Comparison of ENCODE assay signal across 13 cellular contexts in the genomic region with DNA sequence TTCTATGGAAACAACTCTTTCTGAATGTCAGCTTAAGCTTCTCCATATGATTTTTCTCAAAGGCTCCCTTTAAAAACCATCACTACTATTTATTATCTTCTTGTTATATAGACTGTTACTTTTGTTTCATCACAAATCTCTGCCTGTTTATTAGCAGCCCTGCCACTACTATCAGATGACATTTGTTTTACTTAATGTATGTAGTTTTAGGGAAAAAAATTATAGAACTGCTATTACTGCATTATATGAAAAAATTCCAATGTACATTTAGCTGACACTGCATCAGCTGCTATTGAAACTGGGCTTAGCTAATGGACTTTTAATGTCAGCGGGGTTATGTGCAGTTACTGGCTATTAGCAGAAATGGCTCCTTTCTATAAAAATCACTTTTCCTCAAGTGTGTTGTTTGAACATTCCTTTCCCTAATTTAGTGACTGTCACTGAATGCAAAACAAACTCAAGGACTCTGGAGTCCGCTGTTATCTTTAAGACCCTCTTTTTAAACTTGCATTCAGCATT. TPM values are rescaled to one million over a fixed set of nuclear protein-coding genes. Genes with fewer than 3 reads are reported as not detected.
"Had no signal": no experiment of that assay in that cellular context is flagged by ENCODE, and none has a peak within 500 bp of the region (broad histone marks: within the 10 kb centered on the region; RNA-seq: fewer than 3 reads in every experiment).

No MANE protein-coding gene starts in this region.

- H3K4me1 ChIP-seq: gastroesophageal sphincter, neural progenitor cell, parathyroid adenoma had no signal

- DNase-seq: activated CD4-positive, alpha-beta T cell treated with anti-CD3 and anti-CD28 coated beads, Interleukin-2, amount 50 U/mL, for 4 hours; activated effector memory CD4-positive, alpha-beta T cell treated with Interleukin-2 at 50 U/mL for 16 hours; activated T-cell treated with anti-CD3 and anti-CD28 coated beads, Interleukin-2, amount 50 U/mL, for 1 hour; effector CD4-positive, alpha-beta T cell; mesendoderm; SIG-M5 had no signal

- H3K9me3 Mint-ChIP-seq: activated naive CD4-positive, alpha-beta T cell treated with anti-CD3 and anti-CD28 coated beads, Interleukin-2, amount 50 U/mL, for 72 hours; T-helper 2 cell treated with Interferon-gamma antibody and Interleukin-4, amounts not matched to agents 5 μg/mL and 100 μg/mL, for 36 hours had no signal

- H3K27ac ChIP-seq: gastroesophageal sphincter, neural progenitor cell, parathyroid adenoma, skin epidermis had no signal

- H3K4me3 ChIP-seq: gastroesophageal sphincter, neural progenitor cell, skin epidermis had no signal

- ATAC-seq: activated CD4-positive, CD25-positive, alpha-beta regulatory T cell treated with anti-CD3 and anti-CD28 coated beads, Interleukin-2, amount 50 U/mL, for 24 hours; activated naive CD4-positive, alpha-beta T cell treated with anti-CD3 and anti-CD28 coated beads, Interleukin-2, amount 50 U/mL, for 72 hours; gastroesophageal sphincter had no signal

- H3K9me3 ChIP-seq: gastroesophageal sphincter had no signal

- H3K27me3 ChIP-seq: gastroesophageal sphincter, neural progenitor cell had no signal

- H3K36me3 Mint-ChIP-seq: activated naive CD4-positive, alpha-beta T cell treated with anti-CD3 and anti-CD28 coated beads, Interleukin-2, amount 50 U/mL, for 72 hours had no signal

- H3K27ac Mint-ChIP-seq: activated naive CD4-positive, alpha-beta T cell treated with anti-CD3 and anti-CD28 coated beads, Interleukin-2, amount 50 U/mL, for 72 hours; neural progenitor cell; T-helper 2 cell treated with Interferon-gamma antibody and Interleukin-4, amounts not matched to agents 5 μg/mL and 100 μg/mL, for 36 hours had no signal

- H3K4me3 Mint-ChIP-seq: neural progenitor cell; T-helper 2 cell treated with Interferon-gamma antibody and Interleukin-4, amounts not matched to agents 5 μg/mL and 100 μg/mL, for 36 hours had no signal

- H3K36me3 ChIP-seq: gastroesophageal sphincter, neural progenitor cell had no signal

RNA-seq across cellular contexts. Expression of a gene that starts 10.7 kb away (rescaled TPM):
- total RNA-seq: activated naive CD4-positive, alpha-beta T cell treated with anti-CD3 and anti-CD28 coated beads, Interleukin-2, amount 50 U/mL, for 72 hours had no signal
